Comparison of ENCODE assay signal across 19 cellular contexts in genomic region chr1:54364613-54365012, GRCh38. TPM values are rescaled to one million over a fixed set of nuclear protein-coding genes. Genes with fewer than 3 reads are reported as not detected.
DNase-seq lines count a peak whose midpoint lies in the region; ATAC-seq and TF ChIP-seq lines count a peak whose summit lies in the region.
"Had no signal": no experiment of that assay in that cellular context is flagged by ENCODE, and none has a peak within 500 bp of the region (broad histone marks: within the 10 kb centered on the region; RNA-seq: fewer than 3 reads in every experiment).

No MANE protein-coding gene starts in this region.

- H3K27me3 Mint-ChIP-seq in natural killer cell (ENCODE audit: low read depth in 2 of 2) (no peaks in the 10 kb centered on the region), nephron progenitor cell (ENCODE audit: low read depth, poor library complexity) (no peaks in the 10 kb centered on the region)
- H3K27me3 Mint-ChIP-seq in natural killer cell treated with Interleukin-12 subunit alpha and Interleukin-12 subunit beta and Interleukin-15 and Interleukin-18, amount 100 ng/mL, for 72 hours: no peaks in the 10 kb centered on the region
- H3K27me3 Mint-ChIP-seq in effector memory CD8-positive, alpha-beta T cell: no peaks in the 10 kb centered on the region

- H3K27ac Mint-ChIP-seq in natural killer cell: peak overlapping the region; percentile 66 to 71
- peak overlapping the region in 1 of 2 donors; percentile 73 for H3K27ac Mint-ChIP-seq in natural killer cell treated with Interleukin-12 subunit alpha and Interleukin-12 subunit beta and Interleukin-15 and Interleukin-18, amount 100 ng/mL, for 72 hours
- H3K27ac Mint-ChIP-seq in effector memory CD8-positive, alpha-beta T cell: peak overlapping the region; percentile 9 to 82
- H3K27ac Mint-ChIP-seq in nephron progenitor cell: peak overlapping the region; percentile 95

- H3K4me3 Mint-ChIP-seq in natural killer cell (no peak overlapping the region), nephron progenitor cell (no peak overlapping the region)
- H3K4me3 Mint-ChIP-seq in natural killer cell treated with Interleukin-12 subunit alpha and Interleukin-12 subunit beta and Interleukin-15 and Interleukin-18, amount 100 ng/mL, for 72 hours: no peak overlapping the region
- H3K4me3 Mint-ChIP-seq in effector memory CD8-positive, alpha-beta T cell: no peak overlapping the region

- no peak for ATAC-seq in natural killer cell
- ATAC-seq in natural killer cell treated with Interleukin-12 subunit alpha and Interleukin-12 subunit beta and Interleukin-15 and Interleukin-18, amount 100 ng/mL, for 72 hours: no peak
- no peak for ATAC-seq in effector memory CD8-positive, alpha-beta T cell (replicated peaks)
- no peak for ATAC-seq in stimulated activated naive CD8-positive, alpha-beta T cell treated with anti-CD3 and anti-CD28 coated beads, Interleukin-15, Interleukin-2, amounts not matched to agents 100 U/mL and 50 U/mL, for 24 hours
- ATAC-seq in sciatic nerve: no peak
- ATAC-seq: GM12878 had no signal

- H3K9me3 Mint-ChIP-seq in natural killer cell: no peaks in the 10 kb centered on the region
- H3K9me3 Mint-ChIP-seq in natural killer cell treated with Interleukin-12 subunit alpha and Interleukin-12 subunit beta and Interleukin-15 and Interleukin-18, amount 100 ng/mL, for 72 hours: no peaks in the 10 kb centered on the region
- no peaks in the 10 kb centered on the region for H3K9me3 Mint-ChIP-seq in effector memory CD8-positive, alpha-beta T cell
- H3K9me3 Mint-ChIP-seq in nephron progenitor cell: no peaks in the 10 kb centered on the region

- TF ChIP-seq CTCF in natural killer cell (IDR thresholded peaks at IDR 0.05) (no peak), nephron progenitor cell (IDR thresholded peaks at IDR 0.05) (no peak)

- H3K4me1 Mint-ChIP-seq in natural killer cell (peaks cover 90 to 93% of the 10 kb centered on the region in 2 donors), nephron progenitor cell (peaks cover 75% of the 10 kb centered on the region)
- peaks cover 55 to 67% of the 10 kb centered on the region in 2 donors for H3K4me1 Mint-ChIP-seq in natural killer cell treated with Interleukin-12 subunit alpha and Interleukin-12 subunit beta and Interleukin-15 and Interleukin-18, amount 100 ng/mL, for 72 hours (ENCODE audit: low read depth in 2 of 2)
- peaks cover 55 to 62% of the 10 kb centered on the region in 2 donors for H3K4me1 Mint-ChIP-seq in effector memory CD8-positive, alpha-beta T cell (ENCODE audit: low read depth in 2 of 2)

- intact Hi-C loops in natural killer cell (cut with micrococcal nuclease) (no loop called here), sciatic nerve (cut with DNase I) (no loop called here)

- DNase-seq in natural killer cell: no peak
- no peak for DNase-seq in natural killer cell treated with Interleukin-12 subunit alpha and Interleukin-12 subunit beta and Interleukin-15 and Interleukin-18, amount 100 ng/mL, for 72 hours (ENCODE audit: low spot score)
- DNase-seq in effector memory CD8-positive, alpha-beta T cell: no peak
- DNase-seq in nephron progenitor cell: no peak
- DNase-seq in NCI-H526 treated with DMSO at 0.1 percent for 48 hours (lab: John Stamatoyannopoulos, UW): no peak
- DNase-seq in stimulated activated naive CD8-positive, alpha-beta T cell treated with anti-CD3 and anti-CD28 coated beads, Interleukin-15, Interleukin-2, amounts not matched to agents 100 U/mL and 50 U/mL, for 24 hours: no peak
- no peak for DNase-seq in sciatic nerve (ENCODE audit: low spot score)
- DNase-seq in medulla oblongata (ENCODE audit: extremely low spot score): no peak
- DNase-seq: 8988T, BE2C, DMS79 treated with DMSO at 0.1 percent for 48 hours, GOT3, Kasumi-1, NCI-H1105 treated with DMSO at 0.1 percent for 48 hours, NCI-H1930, NCI-H69, RPMI8226, SIG-M5 had no signal

- H3K36me3 Mint-ChIP-seq in natural killer cell (no peaks in the 10 kb centered on the region), nephron progenitor cell (ENCODE audit: low read depth) (peaks cover 16% of the 10 kb centered on the region)
- no peaks in the 10 kb centered on the region for H3K36me3 Mint-ChIP-seq in natural killer cell treated with Interleukin-12 subunit alpha and Interleukin-12 subunit beta and Interleukin-15 and Interleukin-18, amount 100 ng/mL, for 72 hours
- H3K36me3 Mint-ChIP-seq in effector memory CD8-positive, alpha-beta T cell (ENCODE audit: insufficient read depth): peaks cover 3% of the 10 kb centered on the region

RNA-seq across cellular contexts. Expression of gene SSBP3, which starts 41.6 kb away (rescaled TPM):
- total RNA-seq in natural killer cell (100 to 1,000 TPM; 162 to 224 (median 164) TPM), sciatic nerve (104 TPM)
- total RNA-seq in natural killer cell treated with Interleukin-12 subunit alpha and Interleukin-12 subunit beta and Interleukin-15 and Interleukin-18, amount 100 ng/mL, for 72 hours: 10 to 100 TPM; 59.0 to 92.1 TPM
